Comparison of ENCODE assay signal across 8 cellular contexts in genomic region chr20:12012241-12013222, GRCh38.
A peak's percentile ranks its signal among the peaks of the same experiment; 100 is the strongest.
DNase-seq lines count a peak whose midpoint lies in the region; ATAC-seq, FAIRE-seq and TF ChIP-seq lines count a peak whose summit lies in the region.

No MANE protein-coding gene starts in this region.

- WGBS in right lobe of liver (ENCODE audit: insufficient coverage, low coverage, low lambda C conversion rate, missing lambda C conversion rate) = 57% methylated on average over 9 of the region's 9 CpGs

- H3K9me3 ChIP-seq in AG04450 (ENCODE audit: control insufficient read depth, insufficient read depth, low read length) = no peaks in the 10 kb centered on the region
- no peaks in the 10 kb centered on the region for H3K9me3 ChIP-seq in OCI-LY1 (ENCODE audit: low read length)
- H3K9me3 ChIP-seq in right lobe of liver = no peaks in the 10 kb centered on the region

- H3K4me2 ChIP-seq in OCI-LY1 (ENCODE audit: low read length) = no peak overlapping the region

- ATAC-seq in HG03097 (IDR thresholded peaks at IDR 0.05; ENCODE audit: low FRiP score, unreplicated experiment) = peak; percentile 95
- ATAC-seq in right lobe of liver = peak; percentile 90 to 96 (median 94)
- ATAC-seq in HG03039 (IDR thresholded peaks at IDR 0.05; ENCODE audit: unreplicated experiment) = no peak

- peak; percentile 27 for FAIRE-seq in urothelium cell line (lab: Jason Lieb, UNC)

- TF ChIP-seq CTCF in AG04450 (IDR thresholded peaks at IDR 0.05; ENCODE audit: low read depth, low read length) (peak; percentile 96), OCI-LY1 (IDR thresholded peaks at IDR 0.05; ENCODE audit: low read length) (peak; percentile 96), right lobe of liver (IDR thresholded peaks at IDR 0.05) (peak; percentile 74 to 93 (median 86))

- CTCF ChIA-PET in AG04450 (lab: Charles Lee) = interaction anchor here (0.5 to 2.3 kb wide), 22 partner anchors 9 to 433 kb away, joined by 3 to 11 read pairs (median 4); no protein-coding TSS in a partner anchor

- no peaks in the 10 kb centered on the region for H3K79me2 ChIP-seq in OCI-LY1 (ENCODE audit: insufficient read depth, low read length)

- DNase-seq in AG04450 (ENCODE audit: low read depth, low spot score) (peak; percentile 11), GM04504 (ENCODE audit: low read depth) (peak; percentile 12), cerebellar cortex (ENCODE audit: low spot score) (peak; percentile 36), right lobe of liver (peak in 1 of 3 donors; percentile 47), urothelium cell line (ENCODE audit: low spot score) (peak; percentile 58)

- POLR2A ChIA-PET in AG04450 (lab: Yijun Ruan, JAX) = no interaction called here

- no peak overlapping the region for H3K9ac ChIP-seq in OCI-LY1 (ENCODE audit: low read length)

- no peaks in the 10 kb centered on the region for H3K9me2 ChIP-seq in OCI-LY1 (ENCODE audit: low read depth, low read length)

- no peaks in the 10 kb centered on the region for H3F3A ChIP-seq in OCI-LY1 (ENCODE audit: insufficient read depth, low read length)

- TF ChIP-seq POLR2A in right lobe of liver (IDR thresholded peaks at IDR 0.05) = no peak

- intact Hi-C loops in right lobe of liver (cut with DNase I) = no loop called here

- H3K4me1 ChIP-seq in OCI-LY1 (ENCODE audit: insufficient read depth, low read length, severe bottlenecking) (no peaks in the 10 kb centered on the region), right lobe of liver (no peaks in the 10 kb centered on the region)

- H3K27me3 ChIP-seq in AG04450 (ENCODE audit: control insufficient read depth, insufficient read depth, low read length) = peaks cover 2% of the 10 kb centered on the region
- H3K27me3 ChIP-seq in OCI-LY1 (ENCODE audit: insufficient read depth, low read length) = no peaks in the 10 kb centered on the region
- no peaks in the 10 kb centered on the region for H3K27me3 ChIP-seq in right lobe of liver

- H3K4me3 ChIP-seq in AG04450 (ENCODE audit: low read depth, low read length) (no peak overlapping the region), OCI-LY1 (ENCODE audit: low read depth, low read length, poor library complexity, severe bottlenecking) (no peak overlapping the region), right lobe of liver (no peak overlapping the region)

- no peaks in the 10 kb centered on the region for H3K36me3 ChIP-seq in OCI-LY1 (ENCODE audit: insufficient read depth, low read length)
- no peaks in the 10 kb centered on the region for H3K36me3 ChIP-seq in right lobe of liver

- H3K27ac ChIP-seq in AG04450 (ENCODE audit: low read depth, low read length) = no peak overlapping the region
- H3K27ac ChIP-seq in OCI-LY1 (ENCODE audit: low read depth, low read length, poor library complexity, severe bottlenecking) = no peak overlapping the region
- no peak overlapping the region for H3K27ac ChIP-seq in right lobe of liver

- no peaks in the 10 kb centered on the region for H4K20me1 ChIP-seq in OCI-LY1 (ENCODE audit: insufficient read depth, low read length)

- H2AFZ ChIP-seq in OCI-LY1 (ENCODE audit: low read length) = no peak overlapping the region
